Comparison of ENCODE assay signal across 22 cellular contexts in the genomic region with DNA sequence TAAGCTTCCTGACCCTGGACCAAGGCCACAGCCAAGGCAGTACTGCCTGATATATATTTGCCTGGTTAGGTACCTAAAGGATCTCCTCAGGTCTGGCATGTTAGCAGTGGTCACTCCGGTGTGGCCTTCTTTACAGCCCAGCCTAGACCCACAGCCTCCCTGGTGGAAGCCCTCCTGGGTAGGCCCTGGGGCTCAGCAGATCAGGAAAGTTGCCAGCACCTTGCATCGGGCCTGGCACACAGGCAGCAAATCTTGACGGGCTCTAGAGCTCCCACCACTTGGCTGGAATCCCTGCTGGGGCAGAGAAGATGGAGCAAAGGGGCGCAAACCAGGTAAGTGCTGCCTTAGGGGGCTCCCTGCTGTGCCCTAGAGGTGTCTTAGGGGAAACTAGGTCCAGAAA. TPM values are rescaled to one million over a fixed set of nuclear protein-coding genes. Genes with fewer than 3 reads are reported as not detected.
DNase-seq lines count a peak whose midpoint lies in the region; ATAC-seq, FAIRE-seq and TF ChIP-seq lines count a peak whose summit lies in the region.
"Had no signal": no experiment of that assay in that cellular context is flagged by ENCODE, and none has a peak within 500 bp of the region (broad histone marks: within the 10 kb centered on the region; RNA-seq: fewer than 3 reads in every experiment).

No MANE protein-coding gene starts in this region.

- no peak for TF ChIP-seq CTCF in SK-N-SH (IDR thresholded peaks at IDR 0.05)
- TF ChIP-seq CTCF in GM10266 (IDR thresholded peaks at IDR 0.05; ENCODE audit: control insufficient read depth, insufficient read depth, low read depth, missing control alignments): no peak
- no peak for TF ChIP-seq CTCF in H1 (IDR thresholded peaks at IDR 0.05; ENCODE audit: control extremely low read depth in 1 of 3, insufficient read depth in 1 of 3, low read depth in 1 of 3, low read length in 3 of 3)
- no peak for TF ChIP-seq CTCF in type B pancreatic cell (conservative IDR thresholded peaks at IDR 0.05)
- no peak; the same call in 1 of the 2 replicates for TF ChIP-seq CTCF in HepG2 (CRISPR knock-in tag; IDR thresholded peaks at IDR 0.05)

- H3K79me1 ChIP-seq in H1 (ENCODE audit: low read depth, low read length): no peaks in the 10 kb centered on the region

- TF ChIP-seq POLR2A in H1 (IDR thresholded peaks at IDR 0.05; ENCODE audit: control extremely low read depth in 1 of 2, low read depth in 2 of 2, low read length in 2 of 2) (no peak), HepG2 (IDR thresholded peaks at IDR 0.05; ENCODE audit: insufficient read depth in 1 of 2, low read depth in 2 of 2, low read length in 2 of 2) (no peak)

- no TSS peak for BruUV-seq in HepG2 (replicated peaks; lab: Mats Ljungman, UMichigan)

- H2BK5ac ChIP-seq in H1 (ENCODE audit: low read depth, low read length): no peak overlapping the region

- H3K23me2 ChIP-seq in H1 (ENCODE audit: low read depth, low read length): no peaks in the 10 kb centered on the region; the same call in 1 of the 2 replicates

- no peak for ATAC-seq in SK-N-SH treated with all-trans-retinoic acid at 6 μM for 48 hours
- ATAC-seq in HepG2: no peak
- ATAC-seq: A549, GM12878 had no signal

- DNase-seq in SK-N-SH (peak; percentile 7), GM10266 (ENCODE audit: extremely low spot score) (peak; percentile 8), H1 (ENCODE audit: low read depth in 1 of 2, low spot score in 2 of 2) (no peak), type B pancreatic cell (ENCODE audit: extremely low spot score, unreplicated experiment) (peak; percentile 60), HepG2 (ENCODE audit: low spot score) (no peak), DMS 273 treated with DMSO at 0.1 percent for 48 hours (lab: John Stamatoyannopoulos, UW) (no peak)
- DNase-seq: AML-193; CD4-positive, alpha-beta memory T cell; DMS79 treated with DMSO at 0.1 percent for 48 hours; GF-D8; GOT3; H9; KBM-7 had no signal

- H3K9me2 ChIP-seq in SK-N-SH: no peaks in the 10 kb centered on the region

- H3K4me1 ChIP-seq in SK-N-SH (ENCODE audit: control insufficient read depth in 1 of 2, insufficient read depth in 2 of 2, low read depth in 1 of 2, low read length in 1 of 2) (peaks cover 0 to 8% of the 10 kb centered on the region in 2 experiments; a peak in 1 of 4 replicates), H1 (replicated peaks in 1 of 4; ENCODE audit: control insufficient read depth in 3 of 4, insufficient read depth in 4 of 4, low read length in 3 of 4) (peaks cover 0 to 21% (median 12%) of the 10 kb centered on the region in 4 experiments; a peak in 6 of 7 replicates), HepG2 (ENCODE audit: insufficient read depth, low read length) (peaks cover 45% of the 10 kb centered on the region)

- in situ Hi-C loops in HepG2 (cut with HindIII; ENCODE audit: extremely low pct_ligation_motif_present, low pct_unique_long_range_greater_than_20kb): no loop called here

- H3K4me3 ChIP-seq in SK-N-SH (ENCODE audit: low read depth in 2 of 2, low read length in 1 of 2) (no peak overlapping the region), H1 (ENCODE audit: extremely low read depth in 1 of 4, insufficient read depth in 2 of 4, low read depth in 3 of 4, low read length in 4 of 4) (no peak overlapping the region), HepG2 (replicated peaks in 1 of 3; ENCODE audit: insufficient read depth in 1 of 3, low read depth in 2 of 3, low read length in 3 of 3) (no peak overlapping the region)
- H3K4me3 ChIP-seq: A549, GM12878 had no signal

- H3K36me3 ChIP-seq in SK-N-SH (replicated peaks in 1 of 2; ENCODE audit: control insufficient read depth in 1 of 2, insufficient read depth in 2 of 2, low read length in 1 of 2) (no peaks in the 10 kb centered on the region), H1 (ENCODE audit: control insufficient read depth in 2 of 4, insufficient read depth in 4 of 4, low read length in 3 of 4) (no peaks in the 10 kb centered on the region), HepG2 (replicated peaks in 1 of 2; ENCODE audit: control insufficient read depth in 1 of 2, insufficient read depth in 2 of 2, low read length in 2 of 2) (no peaks in the 10 kb centered on the region)

- H3K79me2 ChIP-seq in SK-N-SH (ENCODE audit: insufficient read depth) (no peaks in the 10 kb centered on the region), H1 (ENCODE audit: control insufficient read depth in 1 of 2, insufficient read depth in 2 of 2, low read length in 2 of 2) (no peaks in the 10 kb centered on the region), HepG2 (ENCODE audit: insufficient read depth, low read length) (no peaks in the 10 kb centered on the region)

- H3K56ac ChIP-seq in H1 (replicated peaks; ENCODE audit: insufficient read length, low read depth, low read length): no peak overlapping the region

- no peak overlapping the region for H3K18ac ChIP-seq in H1 (ENCODE audit: extremely low read depth, low read length)

- H3K27me3 ChIP-seq in SK-N-SH (ENCODE audit: insufficient read depth): no peaks in the 10 kb centered on the region
- peaks cover 99 to 100% (median 100%) of the 10 kb centered on the region in 4 experiments for H3K27me3 ChIP-seq in H1 (replicated peaks in 1 of 4; ENCODE audit: control insufficient read depth in 3 of 4, extremely low read depth in 1 of 4, insufficient read depth in 3 of 4, low read length in 3 of 4)
- H3K27me3 ChIP-seq in HepG2 (ENCODE audit: control insufficient read depth in 1 of 2, insufficient read depth in 2 of 2, low read length in 2 of 2): peaks cover 12 to 83% of the 10 kb centered on the region in 2 experiments; a peak in 4 of 5 replicates

- POLR2A ChIA-PET in SK-N-SH (lab: Yijun Ruan, JAX): no interaction called here
- POLR2A ChIA-PET in H1 (lab: Charles Lee; ENCODE audit: partially characterized antibody): no interaction called here
- POLR2A ChIA-PET in HepG2 (lab: Yijun Ruan, JAX): no interaction called here

- intact Hi-C loops in HepG2 (cut with micrococcal nuclease; ENCODE audit: unreplicated experiment): no loop called here

- no peak overlapping the region for H4K5ac ChIP-seq in H1 (ENCODE audit: insufficient read length, low read depth, low read length)

- 0 out of 2 replicates have a peak overlapping the region, but pooled peaks have one; percentile 6 for H2BK15ac ChIP-seq in H1 (ENCODE audit: low read length)

- FAIRE-seq in H1 (lab: Jason Lieb, UNC) (no peak), HepG2 (lab: Jason Lieb, UNC) (no peak)
- FAIRE-seq: A549, GM12878, GM19239, HTR-8/SVneo had no signal

- TF ChIP-seq RAD21 in SK-N-SH (IDR thresholded peaks at IDR 0.05; ENCODE audit: low read length) (no peak), H1 (IDR thresholded peaks at IDR 0.05 in 1 of 2, conservative IDR thresholded peaks at IDR 0.05 in 1 of 2; ENCODE audit: low read depth in 2 of 2, low read length in 2 of 2) (no peak), HepG2 (CRISPR knock-in tag; IDR thresholded peaks at IDR 0.05) (no peak)

- 76% methylated on average over 4 of the region's 4 CpGs for WGBS in SK-N-SH (ENCODE audit: low lambda C conversion rate)
- WGBS in H1 (ENCODE audit: extremely low coverage in 1 of 2, insufficient coverage in 1 of 2, insufficient read length in 1 of 2, insufficient replicate concordance in 2 of 2, low coverage in 1 of 2, low lambda C conversion rate in 2 of 2, missing lambda C conversion rate in 1 of 2), 2 experiments: 55% methylated on average over 4 of the region's 4 CpGs; no CpG with 5 or more reads in 1 of the 2 experiments
- WGBS in HepG2 (ENCODE audit: low lambda C conversion rate): 62% methylated on average over 4 of the region's 4 CpGs

- H4K20me1 ChIP-seq in SK-N-SH (ENCODE audit: insufficient read depth) (no peaks in the 10 kb centered on the region), H1 (replicated peaks in 1 of 2; ENCODE audit: control insufficient read depth in 1 of 2, insufficient read depth in 2 of 2, low read length in 2 of 2) (peaks cover 16 to 51% of the 10 kb centered on the region in 2 experiments), HepG2 (ENCODE audit: insufficient read depth, low read length) (no peaks in the 10 kb centered on the region)

- no peak overlapping the region for H3K4ac ChIP-seq in H1 (replicated peaks; ENCODE audit: insufficient read length, low read depth, low read length)

- H3K14ac ChIP-seq in H1 (ENCODE audit: insufficient read length): no peak overlapping the region

- no peak overlapping the region for H2AFZ ChIP-seq in SK-N-SH (ENCODE audit: low read depth)
- no peak overlapping the region for H2AFZ ChIP-seq in H1 (ENCODE audit: low read length)
- H2AFZ ChIP-seq in HepG2 (ENCODE audit: low read length): no peak overlapping the region

- peaks cover 100% of the 10 kb centered on the region for H3K27me3 Mint-ChIP-seq in type B pancreatic cell

- no peaks in the 10 kb centered on the region for H3K9me3 ChIP-seq in SK-N-SH
- H3K9me3 ChIP-seq in H1 (ENCODE audit: insufficient read depth in 2 of 2, low read depth in 1 of 2, low read length in 1 of 2): no peaks in the 10 kb centered on the region
- H3K9me3 ChIP-seq in HepG2 (ENCODE audit: low read length): no peaks in the 10 kb centered on the region
- H3K9me3 ChIP-seq: A549 had no signal

- H3K4me1 Mint-ChIP-seq in type B pancreatic cell (ENCODE audit: unreplicated experiment): no peaks in the 10 kb centered on the region

- no peak overlapping the region for H4K8ac ChIP-seq in H1 (ENCODE audit: extremely low read depth, insufficient read depth, low read length)

- no peaks in the 10 kb centered on the region for H3F3A ChIP-seq in SK-N-SH (replicated peaks; ENCODE audit: insufficient read depth)

- TF ChIP-seq EP300 in SK-N-SH (IDR thresholded peaks at IDR 0.05; ENCODE audit: borderline replicate concordance in 1 of 2, low read depth in 1 of 2, low read length in 1 of 2) (no peak), H1 (IDR thresholded peaks at IDR 0.05; ENCODE audit: borderline replicate concordance in 1 of 2, low read depth in 2 of 2, low read length in 2 of 2) (no peak), HepG2 (IDR thresholded peaks at IDR 0.05; ENCODE audit: low read depth in 2 of 2, low read length in 2 of 2) (no peak), HepG2 (CRISPR knock-in tag; IDR thresholded peaks at IDR 0.05; ENCODE audit: borderline replicate concordance) (no peak)

- H3K9ac ChIP-seq in SK-N-SH (no peak overlapping the region), H1 (replicated peaks in 1 of 4; ENCODE audit: extremely low read depth in 1 of 4, low read depth in 3 of 4, low read length in 3 of 4) (no peak overlapping the region), HepG2 (ENCODE audit: insufficient read depth, low read depth, low read length) (no peak overlapping the region)

- no peak overlapping the region for H3K4me2 ChIP-seq in SK-N-SH
- no peak overlapping the region for H3K4me2 ChIP-seq in H1 (ENCODE audit: insufficient read depth in 1 of 2, low read depth in 2 of 2, low read length in 2 of 2)
- H3K4me2 ChIP-seq in HepG2 (ENCODE audit: low read depth, low read length): no peak overlapping the region
- H3K4me2 ChIP-seq: A549 had no signal

- H3K9me3 Mint-ChIP-seq in type B pancreatic cell: no peaks in the 10 kb centered on the region

- peaks cover 4% of the 10 kb centered on the region for H3K36me3 Mint-ChIP-seq in type B pancreatic cell
- H3K36me3 Mint-ChIP-seq: CD4-positive, alpha-beta memory T cell; IgD-negative memory B cell had no signal

- H2BK20ac ChIP-seq in H1 (ENCODE audit: low read length): no peak overlapping the region

- no peak overlapping the region for H4K91ac ChIP-seq in H1 (replicated peaks; ENCODE audit: insufficient read length, low read length)

- no peak overlapping the region for H3K27ac Mint-ChIP-seq in type B pancreatic cell
- H3K27ac Mint-ChIP-seq: CD4-positive, alpha-beta memory T cell; H9; IgD-negative memory B cell had no signal

- no peak overlapping the region for H3K23ac ChIP-seq in H1 (ENCODE audit: insufficient read length)

- H3K4me3 Mint-ChIP-seq in type B pancreatic cell: no peak overlapping the region
- H3K4me3 Mint-ChIP-seq: CD4-positive, alpha-beta memory T cell; H9; IgD-negative memory B cell had no signal

- H2BK120ac ChIP-seq in H1 (replicated peaks; ENCODE audit: low read depth, low read length): no peak overlapping the region

- H2BK12ac ChIP-seq in H1 (ENCODE audit: low read depth, low read length): no peak overlapping the region

- peak overlapping the region; percentile 47 for H2AK5ac ChIP-seq in H1 (ENCODE audit: low read depth, low read length)

- CTCF ChIA-PET in SK-N-SH (lab: Yijun Ruan, JAX) (interaction anchor here (0.6 to 3.7 kb wide), 6 partner anchors 10 to 394 kb away, joined by 3 to 27 read pairs (median 6); no protein-coding TSS in a partner anchor), H1 (lab: Charles Lee; ENCODE audit: partially characterized antibody) (interaction anchor here (1.3 to 7.3 kb wide), 6 partner anchors 20 to 66 kb away, joined by 4 to 79 read pairs (median 10); no protein-coding TSS in a partner anchor), HepG2 (lab: Yijun Ruan, JAX; ENCODE audit: low intra/inter-chr PET ratio, low total read pairs) (interaction anchor here (1.0 to 1.3 kb wide), 2 partner anchors 25 to 27 kb away, joined by 3 read pairs; no protein-coding TSS in a partner anchor)

- H3K27ac ChIP-seq in SK-N-SH (ENCODE audit: low read depth in 2 of 2, low read length in 1 of 2) (no peak overlapping the region), H1 (ENCODE audit: low read depth, low read length) (no peak overlapping the region), HepG2 (ENCODE audit: extremely low read length, insufficient read depth, low read length) (no peak overlapping the region)
- H3K27ac ChIP-seq: 22Rv1, A549, C4-2B had no signal

RNA-seq across cellular contexts. Expression of gene VAX2, which starts 5.6 kb away (rescaled TPM):
- polyA plus RNA-seq in SK-N-SH (2012; rRNA removed) (4.3 and 4.4 TPM in 2 replicates), H1 (2011; rRNA removed) (not detected in 2 replicates), HepG2 (2011; rRNA removed) (2.1 and 3.0 TPM in 2 replicates)
- 1.7 TPM in 2 replicates for polyA plus RNA-seq in SK-N-SH (2012; cell fraction: cytosol; rRNA removed)
- 21.9 and 23.7 TPM in 2 replicates for polyA plus RNA-seq in SK-N-SH (2012; cell fraction: nucleus; rRNA removed)
- not detected in 2 replicates for total RNA-seq in H1 (2021; fragmentation: NEBNext Ultra II Directional; extraction: Animal tissue kit (Norgen Biotek cat#: 25700))
- polyA plus RNA-seq in H1 (2011; cell fraction: cytosol; rRNA removed): 0.04 TPM
- polyA plus RNA-seq in H1 (2011; cell fraction: nucleus; rRNA removed): 0.14 TPM
- not detected in 4 replicates for polyA plus RNA-seq in H1 (2012, experiment 1 of 2)
- polyA plus RNA-seq in H1 (2012, experiment 2 of 2): not detected
- polyA plus RNA-seq in H1 (2013, experiment 1 of 2): not detected
- not detected for polyA plus RNA-seq in H1 (2013, experiment 2 of 2)
- not detected in 2 replicates for polyA minus RNA-seq in H1 (2011; rRNA and poly(A)+ RNA removed)
- not detected for polyA minus RNA-seq in H1 (2011; cell fraction: cytosol; rRNA and poly(A)+ RNA removed)
- polyA minus RNA-seq in H1 (2011; cell fraction: nucleus; rRNA and poly(A)+ RNA removed): not detected
- total RNA-seq in type B pancreatic cell (ENCODE audit: low replicate concordance) (1.2 and 1.3 TPM in 2 replicates), HepG2 (2016; rRNA removed; fragmentation: Illumina TruSeq; extraction: Trizol) (3.9 and 4.1 TPM in 2 replicates)
- 3.0 and 3.9 TPM in 2 replicates for total RNA-seq in HepG2 (2016; cell fraction: cytosol; rRNA removed; fragmentation: Illumina TruSeq; extraction: Trizol; ENCODE audit: low read depth)
- total RNA-seq in HepG2 (2016; cell fraction: insoluble cytoplasmic fraction; rRNA removed; fragmentation: Illumina TruSeq; extraction: Trizol): 3.6 and 4.7 TPM in 2 replicates
- 3.2 and 4.6 TPM in 2 replicates for total RNA-seq in HepG2 (2016; cell fraction: membrane; rRNA removed; fragmentation: Illumina TruSeq; extraction: Trizol)
- 2.9 and 3.6 TPM in 2 replicates for total RNA-seq in HepG2 (2016; cell fraction: nucleus; rRNA removed; fragmentation: Illumina TruSeq; extraction: Trizol)
- 0.96 and 1.5 TPM in 2 replicates for polyA plus RNA-seq in HepG2 (2011; cell fraction: cytosol; rRNA removed)
- 12.7 and 15.3 TPM in 2 replicates for polyA plus RNA-seq in HepG2 (2011; cell fraction: nucleus; rRNA removed)
- polyA plus RNA-seq in HepG2 (2012): 1.0 and 1.3 TPM in 2 replicates
- 4.8 and 4.9 TPM in 2 replicates for polyA plus RNA-seq in HepG2 (2016; cell fraction: cytosol; fragmentation: Illumina TruSeq; extraction: Trizol; ENCODE audit: low read depth)
- polyA plus RNA-seq in HepG2 (2016; cell fraction: insoluble cytoplasmic fraction; fragmentation: Illumina TruSeq; extraction: Trizol; ENCODE audit: low read depth): 4.6 and 5.5 TPM in 2 replicates
- 4.6 and 5.0 TPM in 2 replicates for polyA plus RNA-seq in HepG2 (2016; cell fraction: membrane; fragmentation: Illumina TruSeq; extraction: Trizol; ENCODE audit: low read depth)
- polyA plus RNA-seq in HepG2 (2016; cell fraction: nucleus; fragmentation: Illumina TruSeq; extraction: Trizol; ENCODE audit: insufficient read depth, low read depth): 6.7 and 8.7 TPM in 2 replicates
- polyA minus RNA-seq in HepG2 (2011; rRNA and poly(A)+ RNA removed; ENCODE audit: low replicate concordance): 1.1 TPM in 1 of 2 replicates, not detected in the other
- 0.59 and 1.1 TPM in 2 replicates for polyA minus RNA-seq in HepG2 (2011; cell fraction: cytosol; rRNA and poly(A)+ RNA removed)
- polyA minus RNA-seq in HepG2 (2011; cell fraction: nucleus; rRNA and poly(A)+ RNA removed): 3.0 and 3.3 TPM in 2 replicates
- total RNA-seq: CD4-positive, alpha-beta memory T cell; GM12878; H9 had no signal
- polyA plus RNA-seq: CD4-positive, alpha-beta memory T cell; GM12878; IgD-negative memory B cell had no signal

RNA-seq across cellular contexts. Expression of gene ATP6V1B1, which starts 40.9 kb away (rescaled TPM):
- polyA plus RNA-seq in SK-N-SH (2012; rRNA removed) (4.9 and 6.1 TPM in 2 replicates), H1 (2011; rRNA removed) (0.17 TPM in 1 of 2 replicates, not detected in the other), HepG2 (2011; rRNA removed) (1.6 and 1.8 TPM in 2 replicates)
- polyA plus RNA-seq in SK-N-SH (2012; cell fraction: cytosol; rRNA removed): 0.31 and 1.3 TPM in 2 replicates
- 60.6 and 71.8 TPM in 2 replicates for polyA plus RNA-seq in SK-N-SH (2012; cell fraction: nucleus; rRNA removed)
- total RNA-seq in H1 (2021; fragmentation: NEBNext Ultra II Directional; extraction: Animal tissue kit (Norgen Biotek cat#: 25700)): not detected in 2 replicates
- not detected for polyA plus RNA-seq in H1 (2011; cell fraction: cytosol; rRNA removed)
- polyA plus RNA-seq in H1 (2011; cell fraction: nucleus; rRNA removed): 0.31 TPM
- 0.18 to 0.19 TPM in 2 of 4 replicates, not detected in the others for polyA plus RNA-seq in H1 (2012, experiment 1 of 2)
- polyA plus RNA-seq in H1 (2012, experiment 2 of 2): not detected
- 0.04 TPM for polyA plus RNA-seq in H1 (2013, experiment 1 of 2)
- not detected for polyA plus RNA-seq in H1 (2013, experiment 2 of 2)
- not detected in 2 replicates for polyA minus RNA-seq in H1 (2011; rRNA and poly(A)+ RNA removed)
- not detected for polyA minus RNA-seq in H1 (2011; cell fraction: cytosol; rRNA and poly(A)+ RNA removed)
- not detected for polyA minus RNA-seq in H1 (2011; cell fraction: nucleus; rRNA and poly(A)+ RNA removed)
- total RNA-seq in type B pancreatic cell (ENCODE audit: low replicate concordance) (6.3 and 8.6 TPM in 2 replicates), HepG2 (2016; rRNA removed; fragmentation: Illumina TruSeq; extraction: Trizol) (0.58 TPM in 1 of 2 replicates, not detected in the other)
- not detected in 2 replicates for total RNA-seq in HepG2 (2016; cell fraction: cytosol; rRNA removed; fragmentation: Illumina TruSeq; extraction: Trizol; ENCODE audit: low read depth)
- 0.37 and 1.5 TPM in 2 replicates for total RNA-seq in HepG2 (2016; cell fraction: insoluble cytoplasmic fraction; rRNA removed; fragmentation: Illumina TruSeq; extraction: Trizol)
- not detected in 2 replicates for total RNA-seq in HepG2 (2016; cell fraction: membrane; rRNA removed; fragmentation: Illumina TruSeq; extraction: Trizol)
- 2.3 and 2.4 TPM in 2 replicates for total RNA-seq in HepG2 (2016; cell fraction: nucleus; rRNA removed; fragmentation: Illumina TruSeq; extraction: Trizol)
- 0.21 and 0.30 TPM in 2 replicates for polyA plus RNA-seq in HepG2 (2011; cell fraction: cytosol; rRNA removed)
- polyA plus RNA-seq in HepG2 (2011; cell fraction: nucleus; rRNA removed): 24.4 and 25.8 TPM in 2 replicates
- polyA plus RNA-seq in HepG2 (2012): 1.7 and 2.1 TPM in 2 replicates
- 0.07 and 0.08 TPM in 2 replicates for polyA plus RNA-seq in HepG2 (2016; cell fraction: cytosol; fragmentation: Illumina TruSeq; extraction: Trizol; ENCODE audit: low read depth)
- polyA plus RNA-seq in HepG2 (2016; cell fraction: insoluble cytoplasmic fraction; fragmentation: Illumina TruSeq; extraction: Trizol; ENCODE audit: low read depth): 0.31 TPM in 1 of 2 replicates, not detected in the other
- 0.12 TPM in 1 of 2 replicates, not detected in the other for polyA plus RNA-seq in HepG2 (2016; cell fraction: membrane; fragmentation: Illumina TruSeq; extraction: Trizol; ENCODE audit: low read depth)
- 7.8 and 11.0 TPM in 2 replicates for polyA plus RNA-seq in HepG2 (2016; cell fraction: nucleus; fragmentation: Illumina TruSeq; extraction: Trizol; ENCODE audit: insufficient read depth, low read depth)
- 0.18 TPM in 1 of 2 replicates, not detected in the other for polyA minus RNA-seq in HepG2 (2011; rRNA and poly(A)+ RNA removed; ENCODE audit: low replicate concordance)
- polyA minus RNA-seq in HepG2 (2011; cell fraction: cytosol; rRNA and poly(A)+ RNA removed): not detected in 2 replicates
- polyA minus RNA-seq in HepG2 (2011; cell fraction: nucleus; rRNA and poly(A)+ RNA removed): 1.5 and 3.5 TPM in 2 replicates
- total RNA-seq: CD4-positive, alpha-beta memory T cell; GM12878; H9 had no signal
- polyA plus RNA-seq: CD4-positive, alpha-beta memory T cell; GM12878; IgD-negative memory B cell had no signal

RNA-seq across cellular contexts. Expression of gene CD207, which starts 59.1 kb away (rescaled TPM):
- 0.33 and 0.62 TPM in 2 replicates for polyA plus RNA-seq in SK-N-SH (2012; rRNA removed)
- polyA plus RNA-seq in SK-N-SH (2012; cell fraction: cytosol; rRNA removed): 0.35 and 0.36 TPM in 2 replicates
- 0.43 and 0.75 TPM in 2 replicates for polyA plus RNA-seq in SK-N-SH (2012; cell fraction: nucleus; rRNA removed)
- total RNA-seq in H1 (2021; fragmentation: NEBNext Ultra II Directional; extraction: Animal tissue kit (Norgen Biotek cat#: 25700)): not detected in 2 replicates
- not detected in 2 replicates for polyA plus RNA-seq in H1 (2011; rRNA removed)
- polyA plus RNA-seq in H1 (2011; cell fraction: cytosol; rRNA removed): not detected
- not detected for polyA plus RNA-seq in H1 (2011; cell fraction: nucleus; rRNA removed)
- not detected in 4 replicates for polyA plus RNA-seq in H1 (2012, experiment 1 of 2)
- polyA plus RNA-seq in H1 (2012, experiment 2 of 2): not detected
- not detected for polyA plus RNA-seq in H1 (2013, experiment 1 of 2)
- polyA plus RNA-seq in H1 (2013, experiment 2 of 2): not detected
- not detected in 2 replicates for polyA minus RNA-seq in H1 (2011; rRNA and poly(A)+ RNA removed)
- polyA minus RNA-seq in H1 (2011; cell fraction: cytosol; rRNA and poly(A)+ RNA removed): not detected
- polyA minus RNA-seq in H1 (2011; cell fraction: nucleus; rRNA and poly(A)+ RNA removed): not detected
- total RNA-seq in type B pancreatic cell (ENCODE audit: low replicate concordance): not detected in 2 replicates
- total RNA-seq in HepG2 (2016; rRNA removed; fragmentation: Illumina TruSeq; extraction: Trizol): 0.09 and 0.27 TPM in 2 replicates
- total RNA-seq in HepG2 (2016; cell fraction: cytosol; rRNA removed; fragmentation: Illumina TruSeq; extraction: Trizol; ENCODE audit: low read depth): not detected in 2 replicates
- total RNA-seq in HepG2 (2016; cell fraction: insoluble cytoplasmic fraction; rRNA removed; fragmentation: Illumina TruSeq; extraction: Trizol): 0.17 TPM in 1 of 2 replicates, not detected in the other
- not detected in 2 replicates for total RNA-seq in HepG2 (2016; cell fraction: membrane; rRNA removed; fragmentation: Illumina TruSeq; extraction: Trizol)
- total RNA-seq in HepG2 (2016; cell fraction: nucleus; rRNA removed; fragmentation: Illumina TruSeq; extraction: Trizol): 0.19 TPM in 2 replicates
- 0.13 and 0.15 TPM in 2 replicates for polyA plus RNA-seq in HepG2 (2011; rRNA removed)
- polyA plus RNA-seq in HepG2 (2011; cell fraction: cytosol; rRNA removed): 0.07 and 0.12 TPM in 2 replicates
- 0.21 TPM in 2 replicates for polyA plus RNA-seq in HepG2 (2011; cell fraction: nucleus; rRNA removed)
- 0.16 and 0.19 TPM in 2 replicates for polyA plus RNA-seq in HepG2 (2012)
- polyA plus RNA-seq in HepG2 (2016; cell fraction: cytosol; fragmentation: Illumina TruSeq; extraction: Trizol; ENCODE audit: low read depth): not detected in 2 replicates
- 0.12 and 0.16 TPM in 2 replicates for polyA plus RNA-seq in HepG2 (2016; cell fraction: insoluble cytoplasmic fraction; fragmentation: Illumina TruSeq; extraction: Trizol; ENCODE audit: low read depth)
- polyA plus RNA-seq in HepG2 (2016; cell fraction: membrane; fragmentation: Illumina TruSeq; extraction: Trizol; ENCODE audit: low read depth): 0.16 TPM in 1 of 2 replicates, not detected in the other
- polyA plus RNA-seq in HepG2 (2016; cell fraction: nucleus; fragmentation: Illumina TruSeq; extraction: Trizol; ENCODE audit: insufficient read depth, low read depth): 0.33 and 0.40 TPM in 2 replicates
- 0.10 TPM in 1 of 2 replicates, not detected in the other for polyA minus RNA-seq in HepG2 (2011; rRNA and poly(A)+ RNA removed; ENCODE audit: low replicate concordance)
- not detected in 2 replicates for polyA minus RNA-seq in HepG2 (2011; cell fraction: cytosol; rRNA and poly(A)+ RNA removed)
- polyA minus RNA-seq in HepG2 (2011; cell fraction: nucleus; rRNA and poly(A)+ RNA removed): 0.25 and 0.39 TPM in 2 replicates
- total RNA-seq: CD4-positive, alpha-beta memory T cell; GM12878; H9 had no signal
- polyA plus RNA-seq: BJ; CD4-positive, alpha-beta memory T cell; GM12878; IgD-negative memory B cell had no signal

Comparison
In these comparisons a context has a peak if more than half of its experiments do, and no peak if none do; other contexts are left out.
1. DNase-seq: peak in SK-N-SH (single experiment), GM10266 (single experiment) and type B pancreatic cell (single experiment); none in H1 (0 of 2), HepG2 (single experiment) and DMS 273 treated with DMSO at 0.1 percent for 48 hours (single experiment).